14 cellular contexts compared by ENCODE assay signal in the genomic region with DNA sequence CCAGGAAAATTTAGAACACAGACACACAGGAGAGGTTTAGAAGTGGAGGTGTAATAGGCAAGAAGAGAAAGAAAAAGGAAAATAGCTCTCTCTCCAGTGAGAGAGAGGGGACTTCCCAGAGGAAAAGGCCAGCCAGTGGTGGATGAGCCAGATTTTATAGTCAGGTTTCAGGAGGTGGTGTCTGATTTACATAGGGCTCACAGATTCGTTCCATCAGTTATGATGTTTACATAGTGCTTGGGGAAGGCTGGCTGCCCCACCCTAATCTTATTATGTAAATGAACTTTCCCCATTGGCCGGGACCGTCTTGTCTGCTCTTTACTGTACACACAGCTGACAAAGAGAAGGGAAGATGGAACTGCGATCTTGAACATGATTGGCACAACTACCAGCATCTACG.
DNase-seq lines count a peak whose midpoint lies in the region; ATAC-seq and TF ChIP-seq lines count a peak whose summit lies in the region.
"Had no signal": no experiment of that assay in that cellular context is flagged by ENCODE, and none has a peak within 500 bp of the region (broad histone marks: within the 10 kb centered on the region; RNA-seq: fewer than 3 reads in every experiment).

No MANE protein-coding gene starts in this region.

- no peak for TF ChIP-seq RAD21 in IMR-90 (IDR thresholded peaks at IDR 0.05; ENCODE audit: low read length)

- H3K23ac ChIP-seq in IMR-90 (ENCODE audit: low read depth, low read length) = no peak overlapping the region

- H4K8ac ChIP-seq in IMR-90 (ENCODE audit: low read depth in 2 of 2, low read length in 2 of 2) = 0 out of 4 replicates have a peak overlapping the region, but pooled peaks of 1 of the 2 experiments have one; percentile 23

- H2BK20ac ChIP-seq in IMR-90 (ENCODE audit: low read depth, low read length) = no peak overlapping the region

- dilution Hi-C loops in IMR-90 (cut with HindIII; ENCODE audit: low sequenced_read_pairs, unreplicated experiment) = no loop called here

- peak overlapping the region; percentile 37 for H3K4me3 ChIP-seq in BE2C (ENCODE audit: low read depth, low read length)
- H3K4me3 ChIP-seq in IMR-90 (ENCODE audit: insufficient read depth, low read depth, low read length) = no peak overlapping the region
- H3K4me3 ChIP-seq in ovary = no peak overlapping the region
- H3K4me3 ChIP-seq: body of pancreas, heart left ventricle had no signal

- H3K14ac ChIP-seq in IMR-90 (replicated peaks; ENCODE audit: low read depth, low read length) = no peak overlapping the region

- no peak overlapping the region for H2AK9ac ChIP-seq in IMR-90 (replicated peaks; ENCODE audit: low read depth, low read length, poor library complexity)

- H3K4me1 ChIP-seq in BE2C = peaks cover 13% of the 10 kb centered on the region
- H3K4me1 ChIP-seq in IMR-90 (ENCODE audit: control insufficient read depth, insufficient read depth, low read length) = no peaks in the 10 kb centered on the region
- no peaks in the 10 kb centered on the region for H3K4me1 ChIP-seq in ovary (ENCODE audit: insufficient read depth)
- H3K4me1 ChIP-seq: body of pancreas, heart left ventricle had no signal

- H4K91ac ChIP-seq in IMR-90 (ENCODE audit: insufficient read depth, low read depth, low read length) = no peak overlapping the region

- in situ Hi-C loops in IMR-90 (cut with MboI; ENCODE audit: low sequenced_read_pairs) = no loop called here

- CTCF ChIA-PET in IMR-90 (lab: Yijun Ruan, JAX) = no interaction called here

- no TSS peak for BruUV-seq in IMR-90 (replicated peaks; lab: Mats Ljungman, UMichigan)

- TF ChIP-seq CTCF in BE2C (IDR thresholded peaks at IDR 0.05; ENCODE audit: low read depth, low read length) (no peak), IMR-90 (conservative IDR thresholded peaks at IDR 0.05; ENCODE audit: low read depth, low read length) (no peak), ovary (IDR thresholded peaks at IDR 0.05) (no peak)

- H3K27ac ChIP-seq in IMR-90 (ENCODE audit: insufficient read depth, low read length) (no peak overlapping the region), epithelial cell of prostate (peak overlapping the region; percentile 23), ovary (no peak overlapping the region)
- H3K27ac ChIP-seq: body of pancreas, heart left ventricle had no signal

- peak; percentile 75 for DNase-seq in BE2C
- peak; percentile 5 for DNase-seq in IMR-90
- peak; percentile 86 for DNase-seq in NCI-H82 (lab: John Stamatoyannopoulos, UW)
- DNase-seq in epithelial cell of prostate (ENCODE audit: low read depth, low spot score) = peak; percentile 45
- no peak for DNase-seq in ovary
- no peak for DNase-seq in NCI-H345 (lab: John Stamatoyannopoulos, UW)
- DNase-seq: body of pancreas, heart left ventricle, midbrain, NCI-H2171 treated with DMSO at 0.1 percent for 48 hours had no signal

- no peaks in the 10 kb centered on the region for H3K79me1 ChIP-seq in IMR-90 (ENCODE audit: low read depth in 1 of 2, low read length in 2 of 2)

- H3K9me3 ChIP-seq in BE2C = peaks cover 6% of the 10 kb centered on the region; the same call in 1 of the 2 replicates
- peaks cover 6% of the 10 kb centered on the region for H3K9me3 ChIP-seq in IMR-90 (ENCODE audit: control insufficient read depth, insufficient read depth, low read length)
- no peaks in the 10 kb centered on the region for H3K9me3 ChIP-seq in ovary

- no peak overlapping the region for H4K5ac ChIP-seq in IMR-90 (ENCODE audit: low read depth, low read length)

- H2AFZ ChIP-seq in IMR-90 (replicated peaks; ENCODE audit: low read length, poor library complexity) = no peak overlapping the region

- no peaks in the 10 kb centered on the region for H3K27me3 ChIP-seq in BE2C
- H3K27me3 ChIP-seq in IMR-90 (ENCODE audit: control insufficient read depth, insufficient read depth, low read length) = no peaks in the 10 kb centered on the region
- peaks cover 2% of the 10 kb centered on the region for H3K27me3 ChIP-seq in ovary
- H3K27me3 ChIP-seq: body of pancreas, heart left ventricle had no signal

- H2BK5ac ChIP-seq in IMR-90 (ENCODE audit: low read depth, low read length, poor library complexity, severe bottlenecking) = no peak overlapping the region

- no peaks in the 10 kb centered on the region for H3K9me1 ChIP-seq in IMR-90 (ENCODE audit: insufficient read depth, low read length)

- no peak overlapping the region for H3K56ac ChIP-seq in IMR-90 (ENCODE audit: extremely low read depth, insufficient read depth, low read length)

- no peak overlapping the region for H3K4me2 ChIP-seq in IMR-90 (ENCODE audit: low read depth, low read length)

- TF ChIP-seq POLR2A in IMR-90 (IDR thresholded peaks at IDR 0.05; ENCODE audit: low read depth, low read length) (no peak), ovary (IDR thresholded peaks at IDR 0.05) (no peak)

- no peak for TF ChIP-seq EP300 in ovary (IDR thresholded peaks at IDR 0.05)

- H2BK15ac ChIP-seq in IMR-90 (ENCODE audit: low read depth, low read length) = no peak overlapping the region

- no peak overlapping the region for H2BK120ac ChIP-seq in IMR-90 (ENCODE audit: low read depth, low read length)

- POLR2A ChIA-PET in IMR-90 (lab: Charles Lee; ENCODE audit: unreplicated experiment) = no interaction called here

- no peak for ATAC-seq in IMR-90 (ENCODE audit: low read depth)
- no peak for ATAC-seq in GM18861 (IDR thresholded peaks at IDR 0.05; ENCODE audit: unreplicated experiment)
- ATAC-seq in GM19467 (IDR thresholded peaks at IDR 0.05; ENCODE audit: unreplicated experiment) = no peak
- ATAC-seq: body of pancreas, HCT116, heart left ventricle, HepG2 had no signal

- H2AK5ac ChIP-seq in IMR-90 (ENCODE audit: low read depth, low read length) = no peak overlapping the region

- H3K18ac ChIP-seq in IMR-90 (ENCODE audit: low read depth, low read length) = no peak overlapping the region

- H4K20me1 ChIP-seq in IMR-90 (ENCODE audit: insufficient read depth, low read length) = no peaks in the 10 kb centered on the region

- WGBS in IMR-90 (ENCODE audit: extremely low coverage in 2 of 2, insufficient read length in 1 of 2), 2 experiments = no CpG with 5 or more reads among the region's 5 CpGs
- 54 to 62% (median 54%) methylated on average over 5 of the region's 5 CpGs for WGBS in ovary, 3 donors

- H3K9ac ChIP-seq in IMR-90 (ENCODE audit: low read depth, low read length) = no peak overlapping the region

- intact Hi-C loops in IMR-90 (cut with micrococcal nuclease) (no loop called here), ovary (cut with DNase I) (no loop called here)

- no peaks in the 10 kb centered on the region for H3K36me3 ChIP-seq in BE2C
- no peaks in the 10 kb centered on the region for H3K36me3 ChIP-seq in IMR-90 (ENCODE audit: control insufficient read depth, insufficient read depth, low read length)
- no peaks in the 10 kb centered on the region for H3K36me3 ChIP-seq in ovary
- H3K36me3 ChIP-seq: heart left ventricle had no signal

- H3K4ac ChIP-seq in IMR-90 (ENCODE audit: low read depth, low read length) = no peak overlapping the region

TF ChIP-seq in IMR-90, 13 proteins besides CTCF, POLR2A, EP300 and RAD21:
- TF ChIP-seq RCOR1 (IDR thresholded peaks at IDR 0.05; ENCODE audit: insufficient replicate concordance, low read length) (no peak), CHD1 (IDR thresholded peaks at IDR 0.05; ENCODE audit: low read depth, low read length) (no peak), SMC3 (IDR thresholded peaks at IDR 0.05; ENCODE audit: low read depth, low read length) (no peak), FOS (IDR thresholded peaks at IDR 0.05; ENCODE audit: low read depth, low read length) (no peak), RFX5 (IDR thresholded peaks at IDR 0.05; ENCODE audit: low read depth, low read length) (no peak), MAFK (IDR thresholded peaks at IDR 0.05; ENCODE audit: low read depth, low read length) (no peak), MXI1 (IDR thresholded peaks at IDR 0.05; ENCODE audit: borderline replicate concordance, low read depth, low read length) (no peak), MAZ (IDR thresholded peaks at IDR 0.05; ENCODE audit: borderline replicate concordance, low read depth, low read length) (no peak), BHLHE40 (IDR thresholded peaks at IDR 0.05; ENCODE audit: low read depth, low read length) (no peak), NFE2L2 (IDR thresholded peaks at IDR 0.05; ENCODE audit: low read depth, low read length) (no peak), CEBPB (IDR thresholded peaks at IDR 0.05; ENCODE audit: low read depth, low read length) (no peak)
- TF ChIP-seq, protein P1, sequence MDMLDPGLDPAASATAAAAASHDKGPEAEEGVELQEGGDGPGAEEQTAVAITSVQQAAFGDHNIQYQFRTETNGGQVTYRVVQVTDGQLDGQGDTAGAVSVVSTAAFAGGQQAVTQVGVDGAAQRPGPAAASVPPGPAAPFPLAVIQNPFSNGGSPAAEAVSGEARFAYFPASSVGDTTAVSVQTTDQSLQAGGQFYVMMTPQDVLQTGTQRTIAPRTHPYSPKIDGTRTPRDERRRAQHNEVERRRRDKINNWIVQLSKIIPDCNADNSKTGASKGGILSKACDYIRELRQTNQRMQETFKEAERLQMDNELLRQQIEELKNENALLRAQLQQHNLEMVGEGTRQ (IDR thresholded peaks at IDR 0.05; ENCODE audit: low read depth, low read length) = no peak
- TF ChIP-seq, protein P2, sequence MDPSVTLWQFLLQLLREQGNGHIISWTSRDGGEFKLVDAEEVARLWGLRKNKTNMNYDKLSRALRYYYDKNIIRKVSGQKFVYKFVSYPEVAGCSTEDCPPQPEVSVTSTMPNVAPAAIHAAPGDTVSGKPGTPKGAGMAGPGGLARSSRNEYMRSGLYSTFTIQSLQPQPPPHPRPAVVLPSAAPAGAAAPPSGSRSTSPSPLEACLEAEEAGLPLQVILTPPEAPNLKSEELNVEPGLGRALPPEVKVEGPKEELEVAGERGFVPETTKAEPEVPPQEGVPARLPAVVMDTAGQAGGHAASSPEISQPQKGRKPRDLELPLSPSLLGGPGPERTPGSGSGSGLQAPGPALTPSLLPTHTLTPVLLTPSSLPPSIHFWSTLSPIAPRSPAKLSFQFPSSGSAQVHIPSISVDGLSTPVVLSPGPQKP (IDR thresholded peaks at IDR 0.05; ENCODE audit: borderline replicate concordance, low read depth, low read length) = no peak

Comparison
In these comparisons a context has a peak if more than half of its experiments do, and no peak if none do; other contexts are left out.
1. DNase-seq: peak in BE2C (single experiment), IMR-90 (single experiment), NCI-H82 (single experiment) and epithelial cell of prostate (single experiment); none in ovary (0 of 5) and NCI-H345 (single experiment).